In genomic region chr9:126658201-126658600, GRCh38 we compare ENCODE assay signal across 14 cellular contexts. TPM values are rescaled to one million over a fixed set of nuclear protein-coding genes. Genes with fewer than 3 reads are reported as not detected.
DNase-seq lines count a peak whose midpoint lies in the region; TF ChIP-seq lines count a peak whose summit lies in the region.
"Had no signal": no experiment of that assay in that cellular context is flagged by ENCODE, and none has a peak within 500 bp of the region (broad histone marks: within the 10 kb centered on the region; RNA-seq: fewer than 3 reads in every experiment).

No MANE protein-coding gene starts in this region.

- H3K27ac ChIP-seq in HEK293 (ENCODE audit: extremely low read depth, low read depth, low read length) (no peak overlapping the region), neuronal stem cell (replicated peaks; ENCODE audit: low read length) (no peak overlapping the region)

- WGBS in neuronal stem cell (ENCODE audit: extremely low coverage in 2 of 2, insufficient read length in 2 of 2, insufficient replicate concordance in 1 of 2), 2 donors: no CpG with 5 or more reads among the region's 5 CpGs

- H4K91ac ChIP-seq in neuronal stem cell (ENCODE audit: low read depth, low read length, poor library complexity): no peak overlapping the region

- peaks cover 0 to 66% (median 4%) of the 10 kb centered on the region in 3 experiments for H3K27me3 ChIP-seq in neuronal stem cell (ENCODE audit: control insufficient read depth in 3 of 3, insufficient read depth in 3 of 3, low read depth in 1 of 3, low read length in 3 of 3)

- no peak overlapping the region for H2AFZ ChIP-seq in neuronal stem cell (ENCODE audit: low read length)

- CTCF ChIA-PET in HEK293 (lab: Yijun Ruan, JAX): interaction anchor here (0.6 kb wide), 1 partner anchor 131 kb away, joined by 4 read pairs; no protein-coding TSS in a partner anchor

- H2AK5ac ChIP-seq in neuronal stem cell (ENCODE audit: low read depth, low read length): peak overlapping the region; percentile 16

- H3K18ac ChIP-seq in neuronal stem cell (ENCODE audit: low read length): no peak overlapping the region

- H2BK12ac ChIP-seq in neuronal stem cell (ENCODE audit: low read length): no peak overlapping the region

- POLR2A ChIA-PET in HEK293 (lab: Yijun Ruan, JAX): no interaction called here

- H2BK5ac ChIP-seq in neuronal stem cell (ENCODE audit: low read length): no peak overlapping the region

- DNase-seq in SK-N-DZ (ENCODE audit: low spot score) (peak; percentile 39), neuronal stem cell (ENCODE audit: low spot score) (no peak), NCI-H187 treated with DMSO at 0.1 percent for 48 hours (lab: John Stamatoyannopoulos, UW) (no peak), putamen (ENCODE audit: low spot score) (no peak), NCI-H1694 treated with DMSO at 0.1 percent for 48 hours (lab: John Stamatoyannopoulos, UW) (no peak)
- DNase-seq: C1 segment of cervical spinal cord; CD4-positive, alpha-beta memory T cell; COR-L47; DMS153; DND-41; GOT3 had no signal

- no peak overlapping the region for H3K4me3 ChIP-seq in HEK293 (ENCODE audit: low read depth, low read length)
- H3K4me3 ChIP-seq in neuronal stem cell (ENCODE audit: low read length in 2 of 2): no peak overlapping the region
- H3K4me3 ChIP-seq: HAP-1 had no signal

- no peak overlapping the region for H3K4me2 ChIP-seq in neuronal stem cell (ENCODE audit: insufficient read depth, low read length, poor library complexity, severe bottlenecking)

- H3K36me3 ChIP-seq in HEK293 (ENCODE audit: control insufficient read depth in 2 of 2, insufficient read depth in 1 of 2, low read length in 2 of 2) (peaks cover 0 to 6% of the 10 kb centered on the region in 2 experiments; a peak in 1 of 3 replicates), neuronal stem cell (replicated peaks in 1 of 2; ENCODE audit: control insufficient read depth in 2 of 2, insufficient read depth in 2 of 2, low read length in 2 of 2) (no peaks in the 10 kb centered on the region)
- H3K36me3 ChIP-seq: HAP-1 had no signal

- H3K9ac ChIP-seq in neuronal stem cell (ENCODE audit: low read depth, low read length, poor library complexity): no peak overlapping the region

- H2BK120ac ChIP-seq in neuronal stem cell (ENCODE audit: low read depth, low read length): no peak overlapping the region

- no peak for TF ChIP-seq CTCF in HEK293 (tag by site-specific recombination; IDR thresholded peaks at IDR 0.05)

- H3K9me3 ChIP-seq in HEK293 (ENCODE audit: control insufficient read depth, insufficient read depth, low read depth, low read length) (no peaks in the 10 kb centered on the region), neuronal stem cell (replicated peaks in 1 of 2; ENCODE audit: control insufficient read depth in 2 of 2, insufficient read depth in 1 of 2, low read depth in 1 of 2, low read length in 2 of 2) (no peaks in the 10 kb centered on the region)
- H3K9me3 ChIP-seq: HAP-1 had no signal

- H4K8ac ChIP-seq in neuronal stem cell (ENCODE audit: low read depth, low read length): no peak overlapping the region

- no peak overlapping the region for H3K23ac ChIP-seq in neuronal stem cell (ENCODE audit: low read depth, low read length, poor library complexity)

- H3K14ac ChIP-seq in neuronal stem cell (ENCODE audit: low read length): no peak overlapping the region

- peak overlapping the region; percentile 4 for H2BK15ac ChIP-seq in neuronal stem cell (ENCODE audit: low read length)

- H3K4ac ChIP-seq in neuronal stem cell (ENCODE audit: low read length): no peak overlapping the region

- H3K4me1 ChIP-seq in HEK293 (ENCODE audit: control insufficient read depth, insufficient read depth, low read length) (no peaks in the 10 kb centered on the region; the same call in 1 of the 2 replicates), neuronal stem cell (ENCODE audit: control insufficient read depth in 2 of 2, insufficient read depth in 1 of 2, low read depth in 1 of 2, low read length in 2 of 2) (peaks cover 11 to 14% of the 10 kb centered on the region in 2 donors)
- H3K4me1 ChIP-seq: HAP-1 had no signal

- no peaks in the 10 kb centered on the region for H3K79me1 ChIP-seq in neuronal stem cell (ENCODE audit: low read depth, low read length)

TF ChIP-seq in HEK293, 187 proteins besides CTCF, POLR2A, EP300 and RAD21:
- TF ChIP-seq KLF1 (tag by site-specific recombination; IDR thresholded peaks at IDR 0.05) (peak; percentile 24; the same call in 1 of the 2 replicates), ZNF623 (tag by site-specific recombination; IDR thresholded peaks at IDR 0.05) (no peak), ZNF629 (tag by site-specific recombination; IDR thresholded peaks at IDR 0.05) (no peak)

RNA-seq across cellular contexts. Expression of gene LMX1B, which starts 44.5 kb away (rescaled TPM):
- polyA plus RNA-seq in SK-N-DZ (2014; cell fraction: cytosol; rRNA removed): 0.08 TPM in 1 of 2 replicates, not detected in the other
- polyA plus RNA-seq in SK-N-DZ (2014; cell fraction: nucleus; rRNA removed): not detected in 2 replicates
- polyA plus RNA-seq in neuronal stem cell (2013, experiment 1 of 2): 0.22 TPM
- polyA plus RNA-seq in neuronal stem cell (2013, experiment 2 of 2): 0.18 TPM
- polyA plus RNA-seq: BJ; CD4-positive, alpha-beta memory T cell had no signal
